In genomic region chr10:53939654-53940053, GRCh38 we compare ENCODE assay signal across 8 cellular contexts.
"Had no signal": no experiment of that assay in that cellular context is flagged by ENCODE, and none has a peak within 500 bp of the region (broad histone marks: within the 10 kb centered on the region; RNA-seq: fewer than 3 reads in every experiment).

No MANE protein-coding gene starts in this region.

- DNase-seq: GDM1, GF-D8 had no signal

- ATAC-seq: GM12878 had no signal

- H3K4me3 ChIP-seq: GM12878 had no signal

- FAIRE-seq: G401.6, GM12878, GM12891, GM12892, GM18507, GM19239 had no signal
